23 cellular contexts compared by ENCODE assay signal in the genomic region with DNA sequence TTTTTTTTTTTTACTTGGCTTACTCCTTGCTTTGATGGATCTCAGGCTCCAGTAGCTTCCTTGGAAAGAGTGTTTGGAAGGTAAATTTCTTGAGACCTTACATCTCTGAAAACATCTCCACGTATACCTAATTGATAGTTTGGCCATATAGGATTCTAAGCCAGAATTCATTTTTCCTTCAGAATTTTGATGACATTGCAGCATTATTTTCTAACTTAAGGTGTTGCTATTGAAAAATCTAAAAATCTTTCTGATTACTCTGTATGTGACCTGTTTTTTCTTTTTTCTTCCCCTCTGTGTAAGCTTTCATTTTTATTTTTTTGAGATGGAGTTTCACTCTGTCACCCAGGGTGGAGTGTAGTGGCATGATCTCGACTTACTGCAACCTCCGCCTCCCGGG. TPM values are rescaled to one million over a fixed set of nuclear protein-coding genes. Genes with fewer than 3 reads are reported as not detected.
DNase-seq lines count a peak whose midpoint lies in the region; ATAC-seq, FAIRE-seq and TF ChIP-seq lines count a peak whose summit lies in the region.
"Had no signal": no experiment of that assay in that cellular context is flagged by ENCODE, and none has a peak within 500 bp of the region (broad histone marks: within the 10 kb centered on the region; RNA-seq: fewer than 3 reads in every experiment).

No MANE protein-coding gene starts in this region.

- H3K4me1 Mint-ChIP-seq in GM23338, result no peaks in the 10 kb centered on the region
- peaks cover 8% of the 10 kb centered on the region for H3K4me1 Mint-ChIP-seq in T-helper 17 cell
- H3K4me1 Mint-ChIP-seq in stimulated activated memory B cell treated with anti-CD40 and anti-IgM and Interleukin-4, amounts not matched to agents 10 μg/mL and 1 μg/mL and 100 μg/mL, for 72 hours, result peaks cover 19% of the 10 kb centered on the region
- H3K4me1 Mint-ChIP-seq: CD14-positive monocyte had no signal

- H3K4me3 Mint-ChIP-seq in GM23338 (no peak overlapping the region), T-helper 17 cell (no peak overlapping the region)
- no peak overlapping the region for H3K4me3 Mint-ChIP-seq in stimulated activated memory B cell treated with anti-CD40 and anti-IgM and Interleukin-4, amounts not matched to agents 10 μg/mL and 1 μg/mL and 100 μg/mL, for 72 hours
- H3K4me3 Mint-ChIP-seq: CD14-positive monocyte; CD4-positive, alpha-beta T cell; H9; HFFc6 had no signal

- H3K79me2 ChIP-seq in GM23338 (replicated peaks; ENCODE audit: insufficient read depth) (peaks cover 6% of the 10 kb centered on the region; the same call in 1 of the 2 replicates), K562 (ENCODE audit: control insufficient read depth, insufficient read depth, low read length) (no peaks in the 10 kb centered on the region; the same call in 2 of the 3 replicates)

- H3K27ac Mint-ChIP-seq in GM23338, result peak overlapping the region; percentile 56; the same call in 1 of the 2 replicates
- peak overlapping the region; percentile 57 for H3K27ac Mint-ChIP-seq in T-helper 17 cell
- no peak overlapping the region for H3K27ac Mint-ChIP-seq in stimulated activated memory B cell treated with anti-CD40 and anti-IgM and Interleukin-4, amounts not matched to agents 10 μg/mL and 1 μg/mL and 100 μg/mL, for 72 hours
- H3K27ac Mint-ChIP-seq: CD4-positive, alpha-beta T cell; HFFc6 had no signal

- CTCF ChIA-PET in A549 (lab: Yijun Ruan, JAX) (interaction anchor here (0.5 to 1.1 kb wide), 4 partner anchors 13 to 59 kb away, joined by 3 read pairs; no protein-coding TSS in a partner anchor), K562 (lab: Yijun Ruan, JAX; ENCODE audit: low intra/inter-chr PET ratio) (no interaction called here)

- TF ChIP-seq EP300 in A549 (IDR thresholded peaks at IDR 0.05) (no peak), K562 (IDR thresholded peaks at IDR 0.05; ENCODE audit: low read length) (no peak)

- H3K4me1 ChIP-seq in A549, result peaks cover 15% of the 10 kb centered on the region; the same call in 2 of the 3 replicates
- no peaks in the 10 kb centered on the region for H3K4me1 ChIP-seq in GM23338 (ENCODE audit: insufficient read depth)
- H3K4me1 ChIP-seq in K562 (replicated peaks in 1 of 2; ENCODE audit: control insufficient read depth in 2 of 2, insufficient read depth in 2 of 2, low read length in 2 of 2), result peaks cover 0 to 3% of the 10 kb centered on the region in 2 experiments; a peak in 1 of 5 replicates
- peaks cover 0 to 5% (median 0%) of the 10 kb centered on the region in 12 donors for H3K4me1 ChIP-seq in heart left ventricle

- H3K4me2 ChIP-seq in A549 (no peak overlapping the region), GM23338 (no peak overlapping the region), K562 (ENCODE audit: insufficient read depth, low read length) (no peak overlapping the region)
- H3K4me2 ChIP-seq: BLaER1 treated with 17β-estradiol and CSF1 and Interleukin-3, amounts not matched to agents 10 nM and 100 nM had no signal

- H3K9me2 ChIP-seq in GM23338 (ENCODE audit: insufficient read depth), result no peaks in the 10 kb centered on the region

- H3K27me3 ChIP-seq in GM23338 (ENCODE audit: insufficient read depth) (no peaks in the 10 kb centered on the region), K562 (ENCODE audit: control insufficient read depth in 2 of 2, insufficient read depth in 2 of 2, low read length in 2 of 2) (no peaks in the 10 kb centered on the region), heart left ventricle (no peaks in the 10 kb centered on the region)
- H3K27me3 ChIP-seq: BE2C; BLaER1 treated with 17β-estradiol and CSF1 and Interleukin-3, amounts not matched to agents 10 nM and 100 nM had no signal

- DNase-seq in A549 (ENCODE audit: low read depth in 1 of 2, low spot score in 1 of 2) (no peak), GM23338 (ENCODE audit: low spot score) (no peak), T-helper 17 cell (no peak), K562 (ENCODE audit: extremely low read depth in 1 of 4, low spot score in 3 of 4) (no peak), HT-29 (ENCODE audit: low spot score) (no peak), NCI-H69 (lab: John Stamatoyannopoulos, UW) (no peak), heart left ventricle (no peak)
- DNase-seq: BE2C; Caco-2; CD4-positive, alpha-beta T cell; DMS 273 treated with DMSO at 0.1 percent for 48 hours; DMS79; EL; GDM1; GM23248; H9; HFFc6 had no signal

- ATAC-seq in A549 (no peak), GM23338 (no peak), T-helper 17 cell (no peak), K562 (no peak), heart left ventricle (no peak)
- ATAC-seq in stimulated activated memory B cell treated with anti-CD40 and anti-IgM and Interleukin-4, amounts not matched to agents 10 μg/mL and 1 μg/mL and 100 μg/mL, for 72 hours, result no peak
- ATAC-seq: GM12878, HCT116 had no signal

- no peaks in the 10 kb centered on the region for H3K9me3 Mint-ChIP-seq in GM23338
- no peaks in the 10 kb centered on the region for H3K9me3 Mint-ChIP-seq in stimulated activated memory B cell treated with anti-CD40 and anti-IgM and Interleukin-4, amounts not matched to agents 10 μg/mL and 1 μg/mL and 100 μg/mL, for 72 hours
- H3K9me3 Mint-ChIP-seq: CD4-positive, alpha-beta T cell; H9; HFFc6 had no signal

- H3K27me3 Mint-ChIP-seq in GM23338 (ENCODE audit: insufficient read depth, low read depth, poor library complexity), result peaks cover 4% of the 10 kb centered on the region
- H3K27me3 Mint-ChIP-seq in T-helper 17 cell, result no peaks in the 10 kb centered on the region
- H3K27me3 Mint-ChIP-seq in stimulated activated memory B cell treated with anti-CD40 and anti-IgM and Interleukin-4, amounts not matched to agents 10 μg/mL and 1 μg/mL and 100 μg/mL, for 72 hours, result no peaks in the 10 kb centered on the region
- H3K27me3 Mint-ChIP-seq: CD4-positive, alpha-beta T cell had no signal

- in situ Hi-C loops in K562 (cut with MboI), result no loop called here

- H3K9ac ChIP-seq in K562 (ENCODE audit: insufficient read depth in 1 of 2, low read depth in 2 of 2, low read length in 2 of 2), result no peak overlapping the region
- H3K9ac ChIP-seq: BLaER1 treated with 17β-estradiol and CSF1 and Interleukin-3, amounts not matched to agents 10 nM and 100 nM; GM23248 had no signal

- POLR2A ChIA-PET in A549 (lab: Yijun Ruan, JAX) (no interaction called here), K562 (lab: Yijun Ruan, JAX) (no interaction called here)

- H3K4me3 ChIP-seq in A549 (no peak overlapping the region), GM23338 (no peak overlapping the region), K562 (no peak overlapping the region), heart left ventricle (no peak overlapping the region)
- H3K4me3 ChIP-seq: BLaER1 treated with 17β-estradiol and CSF1 and Interleukin-3, amounts not matched to agents 10 nM and 100 nM; GM12878; GM23248 had no signal

- intact Hi-C loops in K562 (cut with micrococcal nuclease) (no loop called here), heart left ventricle (cut with DNase I) (no loop called here)

- BruUV-seq in K562 (replicated peaks; lab: Mats Ljungman, UMichigan), result no TSS peak

- TF ChIP-seq POLR2A in A549 (IDR thresholded peaks at IDR 0.05; ENCODE audit: low read length) (no peak), K562 (conservative IDR thresholded peaks at IDR 0.05) (no peak), heart left ventricle (IDR thresholded peaks at IDR 0.05) (no peak)

- TF ChIP-seq CTCF in A549 (IDR thresholded peaks at IDR 0.05), result no peak
- TF ChIP-seq CTCF in GM23338 (conservative IDR thresholded peaks at IDR 0.05; ENCODE audit: low read depth in 2 of 2), result no peak
- no peak for TF ChIP-seq CTCF in K562 (IDR thresholded peaks at IDR 0.05 in 2 of 3, conservative IDR thresholded peaks at IDR 0.05 in 1 of 3; ENCODE audit: insufficient read depth in 2 of 3, low read depth in 1 of 3, low read length in 3 of 3)
- no peak for TF ChIP-seq CTCF in heart left ventricle (IDR thresholded peaks at IDR 0.05)

- H3K27ac ChIP-seq in A549 (no peak overlapping the region), GM23338 (ENCODE audit: low read depth) (no peak overlapping the region), K562 (ENCODE audit: extremely low read depth, low read depth, low read length) (no peak overlapping the region), heart left ventricle (no peak overlapping the region)
- H3K27ac ChIP-seq: BLaER1 treated with 17β-estradiol and CSF1 and Interleukin-3, amounts not matched to agents 10 nM and 100 nM; GM23248 had no signal

- TF ChIP-seq RAD21 in A549 (conservative IDR thresholded peaks at IDR 0.05 in 1 of 2, IDR thresholded peaks at IDR 0.05 in 1 of 2), result no peak
- TF ChIP-seq RAD21 in K562 (CRISPR knock-in tag; conservative IDR thresholded peaks at IDR 0.05 in 1 of 2, IDR thresholded peaks at IDR 0.05 in 1 of 2), result no peak

- 93% methylated on average over 4 of the region's 4 CpGs for WGBS in A549 (ENCODE audit: missing lambda C conversion rate)
- WGBS in K562 (ENCODE audit: insufficient coverage, low coverage, missing lambda C conversion rate), result 62% methylated on average over 4 of the region's 4 CpGs
- WGBS in heart left ventricle, 4 donors, result 93 to 97% (median 95%) methylated on average over 4 of the region's 4 CpGs

- no peak overlapping the region for H2AFZ ChIP-seq in GM23338
- no peak overlapping the region for H2AFZ ChIP-seq in K562 (ENCODE audit: low read depth, low read length)
- H2AFZ ChIP-seq: GM23248 had no signal

- H4K20me1 ChIP-seq in GM23338 (replicated peaks; ENCODE audit: insufficient read depth) (peaks cover 10% of the 10 kb centered on the region), K562 (replicated peaks; ENCODE audit: control insufficient read depth, insufficient read depth, low read length) (no peaks in the 10 kb centered on the region)
- H4K20me1 ChIP-seq: BLaER1 treated with 17β-estradiol and CSF1 and Interleukin-3, amounts not matched to agents 10 nM and 100 nM had no signal

- H3K36me3 Mint-ChIP-seq in GM23338 (ENCODE audit: low read depth) (no peaks in the 10 kb centered on the region), T-helper 17 cell (ENCODE audit: low read depth) (no peaks in the 10 kb centered on the region)
- H3K36me3 Mint-ChIP-seq in stimulated activated memory B cell treated with anti-CD40 and anti-IgM and Interleukin-4, amounts not matched to agents 10 μg/mL and 1 μg/mL and 100 μg/mL, for 72 hours, result peaks cover 6% of the 10 kb centered on the region
- H3K36me3 Mint-ChIP-seq: CD14-positive monocyte had no signal

- H3K36me3 ChIP-seq in GM23338 (ENCODE audit: insufficient read depth) (no peaks in the 10 kb centered on the region), K562 (ENCODE audit: control insufficient read depth, insufficient read depth, low read length) (no peaks in the 10 kb centered on the region), heart left ventricle (no peaks in the 10 kb centered on the region)
- H3K36me3 ChIP-seq: BE2C; BLaER1 treated with 17β-estradiol and CSF1 and Interleukin-3, amounts not matched to agents 10 nM and 100 nM had no signal

- H3K9me3 ChIP-seq in A549, result no peaks in the 10 kb centered on the region
- H3K9me3 ChIP-seq in T-helper 17 cell (ENCODE audit: control insufficient read depth, low read length, poor library complexity, severe bottlenecking), result no peaks in the 10 kb centered on the region
- H3K9me3 ChIP-seq in K562 (replicated peaks; ENCODE audit: control insufficient read depth, insufficient read depth, low read depth, low read length), result no peaks in the 10 kb centered on the region
- no peaks in the 10 kb centered on the region for H3K9me3 ChIP-seq in heart left ventricle
- H3K9me3 ChIP-seq: BE2C; BLaER1 treated with 17β-estradiol and CSF1 and Interleukin-3, amounts not matched to agents 10 nM and 100 nM; Caco-2 had no signal

- no peaks in the 10 kb centered on the region for H3K9me1 ChIP-seq in K562 (ENCODE audit: control insufficient read depth, insufficient read depth, low read length)

- no peaks in the 10 kb centered on the region for H3F3A ChIP-seq in GM23338 (replicated peaks; ENCODE audit: low read depth)

- no peak for FAIRE-seq in A549 (lab: Jason Lieb, UNC)
- no peak for FAIRE-seq in K562 (lab: Jason Lieb, UNC)
- FAIRE-seq: GM12878, GM19239 had no signal

RNA-seq across cellular contexts. Expression of gene SPTBN2, which starts 23.1 kb away (rescaled TPM):
- polyA plus RNA-seq in A549 (2011; rRNA removed) (4.4 and 5.8 TPM in 2 replicates), A549 (2017; fragmentation: RNase III; extraction: RNeasy Plus Mini Kit Qiagen cat#74134 plus additional on column Dnase treatment) (8.1 to 9.9 TPM (median 9.6 TPM) in 3 replicates), GM23338 (2016; fragmentation: Nextera tagmentation; extraction: Ambion mirVana) (6.9 and 7.7 TPM in 2 replicates), K562 (2011; rRNA removed) (12.1 and 15.3 TPM in 2 replicates), K562 (2014; fragmentation: Illumina TruSeq; extraction: Trizol) (19.7 and 33.5 TPM in 2 replicates), K562 (2014; fragmentation: Nextera tagmentation; extraction: Ambion mirVana) (under 1 TPM; 0.38 to 0.49 TPM), K562 (2014; rRNA removed) (31.4 and 33.3 TPM in 2 replicates), heart left ventricle (under 1 TPM; 0.30 to 0.62 TPM)
- 10.1 and 11.4 TPM in 2 replicates for polyA plus RNA-seq in A549 (2012; cell fraction: cytosol; rRNA removed)
- 40.6 and 42.2 TPM in 2 replicates for polyA plus RNA-seq in A549 (2012; cell fraction: nucleus; rRNA removed)
- polyA minus RNA-seq in A549 (2011; rRNA and poly(A)+ RNA removed), result 5.8 and 9.0 TPM in 2 replicates
- total RNA-seq in GM23338 (2014; rRNA removed; shearing (Covaris generic)), result 28.9 and 49.1 TPM in 2 replicates
- total RNA-seq in T-helper 17 cell (under 1 TPM in 1 of 2 donors, not detected in 1; 0.23 TPM), K562 (2014; rRNA removed) (56.5 and 65.5 TPM in 2 replicates), K562 (2014; rRNA removed; fragmentation: Illumina TruSeq; extraction: Trizol) (9.2 and 15.2 TPM in 2 replicates), K562 (2015; rRNA removed; fragmentation: Illumina TruSeq; extraction: Trizol) (25.5 and 25.6 TPM in 2 replicates), K562 (2021) (50.0 and 55.6 TPM in 2 replicates), heart left ventricle (1 to 10 TPM in 3 of 9 donors, under 1 TPM in 6; 0.50 to 3.1 (median 0.91) TPM)
- 38.7 and 79.0 TPM in 2 replicates for total RNA-seq in K562 (2011; cell fraction: chromatin; rRNA removed; ENCODE audit: low replicate concordance)
- 36.8 and 51.9 TPM in 2 replicates for total RNA-seq in K562 (2011; cell fraction: nucleolus; rRNA removed)
- total RNA-seq in K562 (2011; cell fraction: nucleoplasm; rRNA removed), result 19.7 and 37.4 TPM in 2 replicates
- 14.8 and 18.5 TPM in 2 replicates for polyA plus RNA-seq in K562 (2011; cell fraction: cytosol; rRNA removed)
- polyA plus RNA-seq in K562 (2011; cell fraction: nucleus; rRNA removed), result 45.3 and 54.6 TPM in 2 replicates
- 34.5 and 42.4 TPM in 2 replicates for polyA plus RNA-seq in K562 (2012)
- 15.2 and 22.3 TPM in 2 replicates for polyA minus RNA-seq in K562 (2011; rRNA and poly(A)+ RNA removed)
- 22.2 and 30.1 TPM in 2 replicates for polyA minus RNA-seq in K562 (2011; cell fraction: cytosol; rRNA and poly(A)+ RNA removed)
- polyA minus RNA-seq in K562 (2011; cell fraction: nucleus; rRNA and poly(A)+ RNA removed), result 10.4 and 25.8 TPM in 2 replicates
- total RNA-seq in HT-29 (2014; rRNA removed; shearing (Covaris generic)), result 28.4 and 30.9 TPM in 2 replicates
- total RNA-seq: CD4-positive, alpha-beta T cell had no signal
- polyA plus RNA-seq: CD14-positive monocyte, GM23248 had no signal

Comparison
In these comparisons a context has a peak if more than half of its experiments do, and no peak if none do; other contexts are left out.
1. Of the 35 proteins assayed by ChIP-seq in both K562 and A549: peak only in K562: none; only in A549: MAFK; in both: none; in neither: 34.